Comparison of ENCODE assay signal across 24 cellular contexts in genomic region chr1:101526813-101527212, GRCh38.
DNase-seq lines count a peak whose midpoint lies in the region; ATAC-seq, FAIRE-seq and TF ChIP-seq lines count a peak whose summit lies in the region.
"Had no signal": no experiment of that assay in that cellular context is flagged by ENCODE, and none has a peak within 500 bp of the region (broad histone marks: within the 10 kb centered on the region; RNA-seq: fewer than 3 reads in every experiment).

No MANE protein-coding gene starts in this region.

- intact Hi-C loops in heart right ventricle (cut with DNase I) = no loop called here

- TF ChIP-seq CTCF in mesothelial cell of epicardium (IDR thresholded peaks at IDR 0.05; ENCODE audit: unreplicated experiment) = no peak
- TF ChIP-seq CTCF in heart right ventricle (IDR thresholded peaks at IDR 0.05) = no peak

- FAIRE-seq in GM12891 (lab: Jason Lieb, UNC) = peak; percentile 57
- FAIRE-seq: GM12892, GM19239 had no signal

- DNase-seq in GM12891 (ENCODE audit: insufficient read length, low spot score) (no peak), NCI-H128 (lab: John Stamatoyannopoulos, UW; ENCODE audit: unreplicated experiment) (peak; percentile 55), NCI-H748 (lab: John Stamatoyannopoulos, UW; ENCODE audit: unreplicated experiment) (peak; percentile 87), mesothelial cell of epicardium (ENCODE audit: low spot score in 2 of 2, unreplicated experiment in 2 of 2) (no peak), caudate nucleus (lab: John Stamatoyannopoulos, UW) (no peak), heart right ventricle (no peak)
- DNase-seq in effector CD4-positive, alpha-beta T cell = no peak
- DNase-seq: activated CD4-positive, alpha-beta T cell treated with anti-CD3 and anti-CD28 coated beads for 1 hour; activated CD8-positive, alpha-beta memory T cell treated with anti-CD3 and anti-CD28 coated beads for 24 hours; activated naive CD4-positive, alpha-beta T cell; activated T-cell treated with anti-CD3 and anti-CD28 coated beads, Interleukin-2, amount 50 U/mL, for 4 hours; amniotic stem cell; CD4-positive, CD25-positive, alpha-beta regulatory T cell; DMS 273 treated with DMSO at 0.1 percent for 48 hours; GOT3; mesendoderm; naive B cell; OCI-M1; spleen; stimulated activated CD4-positive, alpha-beta T cell treated with anti-CD3 and anti-CD28 coated beads, Interleukin-4, amount 100 ng/mL, for 24 hours; stimulated activated naive CD4-positive, alpha-beta T cell treated with Interleukin-2 at 50 U/mL for 16 hours had no signal

- ATAC-seq in heart right ventricle = no peak
- ATAC-seq: activated T-cell treated with anti-CD3 and anti-CD28 coated beads, Interleukin-2, amount 50 U/mL, for 4 hours had no signal

- H3K9me3 ChIP-seq in heart right ventricle = peaks cover 0 to 4% (median 0%) of the 10 kb centered on the region in 11 donors

- H3K27ac Mint-ChIP-seq in mesothelial cell of epicardium = peak overlapping the region; percentile 15
- H3K27ac Mint-ChIP-seq: CD4-positive, CD25-positive, alpha-beta regulatory T cell; naive B cell had no signal

- H3K9me3 Mint-ChIP-seq in mesothelial cell of epicardium = peaks cover 11% of the 10 kb centered on the region
- H3K9me3 Mint-ChIP-seq: activated T-cell treated with anti-CD3 and anti-CD28 coated beads, Interleukin-2, amount 50 U/mL, for 4 hours had no signal

- peaks cover 30% of the 10 kb centered on the region for H3K4me1 Mint-ChIP-seq in mesothelial cell of epicardium
- H3K4me1 Mint-ChIP-seq: CD4-positive, CD25-positive, alpha-beta regulatory T cell had no signal

- H3K4me3 ChIP-seq in heart right ventricle = no peak overlapping the region
- H3K4me3 ChIP-seq: spleen had no signal

- H3K27me3 ChIP-seq in heart right ventricle = peaks cover 0 to 7% (median 0%) of the 10 kb centered on the region in 7 donors

- no peaks in the 10 kb centered on the region for H3K4me1 ChIP-seq in heart right ventricle
- H3K4me1 ChIP-seq: spleen had no signal

- no peak overlapping the region for H3K4me3 Mint-ChIP-seq in mesothelial cell of epicardium
- H3K4me3 Mint-ChIP-seq: activated T-cell treated with anti-CD3 and anti-CD28 coated beads, Interleukin-2, amount 50 U/mL, for 4 hours; CD4-positive, CD25-positive, alpha-beta regulatory T cell; naive B cell had no signal

- 58 to 60% methylated on average over 6 of the region's 6 CpGs for WGBS in heart right ventricle, 2 donors

- H3K36me3 Mint-ChIP-seq in mesothelial cell of epicardium = peaks cover 5% of the 10 kb centered on the region
- H3K36me3 Mint-ChIP-seq: CD4-positive, CD25-positive, alpha-beta regulatory T cell; naive B cell had no signal

- no peak overlapping the region for H3K27ac ChIP-seq in caudate nucleus (ENCODE audit: low read depth, low read length)
- no peak overlapping the region for H3K27ac ChIP-seq in heart right ventricle
- H3K27ac ChIP-seq: HL-60, spleen had no signal

- H3K36me3 ChIP-seq in heart right ventricle = no peaks in the 10 kb centered on the region
- H3K36me3 ChIP-seq: spleen had no signal

- no peak for TF ChIP-seq POLR2A in GM12891 (IDR thresholded peaks at IDR 0.05; ENCODE audit: low read depth, low read length)

- no peaks in the 10 kb centered on the region for H3K27me3 Mint-ChIP-seq in mesothelial cell of epicardium (ENCODE audit: low read depth)

TF ChIP-seq in GM12891, 5 proteins besides CTCF, POLR2A, EP300 and RAD21:
- TF ChIP-seq POU2F2 (IDR thresholded peaks at IDR 0.05; ENCODE audit: low read depth, low read length) (no peak), POLR2AphosphoS5 (IDR thresholded peaks at IDR 0.05; ENCODE audit: low read depth, low read length) (no peak), PAX5 (IDR thresholded peaks at IDR 0.05; ENCODE audit: insufficient read depth, low read length, severe bottlenecking) (no peak), SPI1 (IDR thresholded peaks at IDR 0.05; ENCODE audit: low read depth, low read length) (no peak), TAF1 (IDR thresholded peaks at IDR 0.05; ENCODE audit: low read depth, low read length) (no peak)

Comparison
In these comparisons a context has a peak if more than half of its experiments do, and no peak if none do; other contexts are left out.
1. DNase-seq: peak in NCI-H128 (single experiment) and NCI-H748 (single experiment); none in GM12891 (single experiment), mesothelial cell of epicardium (0 of 2), caudate nucleus (0 of 61), heart right ventricle (0 of 2) and effector CD4-positive, alpha-beta T cell (single experiment).